ENCODE assay signal across 17 cellular contexts in genomic region chr17:4105232-4105631, GRCh38. TPM values are rescaled to one million over a fixed set of nuclear protein-coding genes. Genes with fewer than 3 reads are reported as not detected.
A peak's percentile ranks its signal among the peaks of the same experiment; 100 is the strongest.
DNase-seq lines count a peak whose midpoint lies in the region; ATAC-seq and TF ChIP-seq lines count a peak whose summit lies in the region.
"Had no signal": no experiment of that assay in that cellular context is flagged by ENCODE, and none has a peak within 500 bp of the region (broad histone marks: within the 10 kb centered on the region; RNA-seq: fewer than 3 reads in every experiment).

No MANE protein-coding gene starts in this region.

- no peaks in the 10 kb centered on the region for H3K27me3 ChIP-seq in KMS-11 (ENCODE audit: insufficient read depth, low read depth)
- H3K27me3 ChIP-seq in esophagus muscularis mucosa = no peaks in the 10 kb centered on the region
- H3K27me3 ChIP-seq in trophoblast cell (ENCODE audit: insufficient read depth, low read length) = no peaks in the 10 kb centered on the region
- H3K27me3 ChIP-seq in right atrium auricular region = no peaks in the 10 kb centered on the region
- H3K27me3 ChIP-seq: BLaER1 treated with 17β-estradiol and CSF1 and Interleukin-3, amounts not matched to agents 10 nM and 100 nM had no signal

- ATAC-seq in left colon (peak; percentile 26), GM19324 (IDR thresholded peaks at IDR 0.05; ENCODE audit: low FRiP score, unreplicated experiment) (no peak)
- ATAC-seq: CD8-positive, alpha-beta T cell; GM12878; GM23338 had no signal

- H3K14ac ChIP-seq in trophoblast cell (ENCODE audit: low read length) = no peak overlapping the region

- H4K8ac ChIP-seq in trophoblast cell (ENCODE audit: low read depth, low read length) = no peak overlapping the region

- 85% methylated on average over 1 of the region's 1 CpG for WGBS in esophagus muscularis mucosa
- WGBS in trophoblast cell (ENCODE audit: extremely low coverage, insufficient coverage, insufficient read length) = no CpG with 5 or more reads among the region's 1 CpG

- no peak overlapping the region for H2AFZ ChIP-seq in KMS-11 (ENCODE audit: low read depth)
- no peak overlapping the region for H2AFZ ChIP-seq in trophoblast cell (ENCODE audit: insufficient read depth, low read length, poor library complexity)
- H2AFZ ChIP-seq: GM23338 had no signal

- H3K27ac ChIP-seq in KMS-11 = peak overlapping the region; percentile 100; the same call in 1 of the 2 replicates
- peak overlapping the region; percentile 70 to 79 (median 77) for H3K27ac ChIP-seq in esophagus muscularis mucosa (replicated peaks in 1 of 4)
- no peak overlapping the region for H3K27ac ChIP-seq in trophoblast cell (ENCODE audit: low read depth, low read length)
- H3K27ac ChIP-seq in right atrium auricular region = no peak overlapping the region
- H3K27ac ChIP-seq: BLaER1 treated with 17β-estradiol and CSF1 and Interleukin-3, amounts not matched to agents 10 nM and 100 nM; HL-60 had no signal

- H3K36me3 ChIP-seq in KMS-11 (ENCODE audit: insufficient read depth) = no peaks in the 10 kb centered on the region; the same call in 1 of the 2 replicates
- H3K36me3 ChIP-seq in esophagus muscularis mucosa = peaks cover 33 to 97% (median 81%) of the 10 kb centered on the region in 4 donors
- peaks cover 18 to 34% of the 10 kb centered on the region in 2 experiments for H3K36me3 ChIP-seq in trophoblast cell (ENCODE audit: control insufficient read depth in 1 of 2, insufficient read depth in 2 of 2, low read length in 2 of 2)
- peaks cover 82% of the 10 kb centered on the region for H3K36me3 ChIP-seq in right atrium auricular region

- no peak for TF ChIP-seq POLR2A in esophagus muscularis mucosa (IDR thresholded peaks at IDR 0.05; ENCODE audit: low read depth)

- no peak overlapping the region for H3K18ac ChIP-seq in trophoblast cell (ENCODE audit: low read length)

- H4K20me1 ChIP-seq in KMS-11 (ENCODE audit: insufficient read depth) = no peaks in the 10 kb centered on the region

- DNase-seq in esophagus muscularis mucosa (ENCODE audit: extremely low spot score) (no peak), left colon (no peak), trophoblast cell (no peak), epidermal melanocyte (ENCODE audit: insufficient read length, low spot score) (no peak), right atrium auricular region (ENCODE audit: low spot score) (no peak)
- DNase-seq: CD8-positive, alpha-beta T cell; DMS 273 treated with DMSO at 0.1 percent for 48 hours; DMS53; DND-41; EL; HCEC 1CT had no signal

- H3K4me1 ChIP-seq in KMS-11 (ENCODE audit: low read depth, poor library complexity, severe bottlenecking) (peaks cover 49% of the 10 kb centered on the region), esophagus muscularis mucosa (peaks cover 14 to 57% (median 39%) of the 10 kb centered on the region in 4 donors), trophoblast cell (ENCODE audit: control insufficient read depth in 1 of 2, insufficient read depth in 2 of 2, low read length in 2 of 2) (peaks cover 5 to 8% of the 10 kb centered on the region in 2 experiments), right atrium auricular region (peaks cover 0 to 15% of the 10 kb centered on the region in 2 donors)

- H3K9ac ChIP-seq in KMS-11 (no peak overlapping the region), trophoblast cell (ENCODE audit: low read length) (no peak overlapping the region)
- H3K9ac ChIP-seq: BLaER1 treated with 17β-estradiol and CSF1 and Interleukin-3, amounts not matched to agents 10 nM and 100 nM had no signal

- H3K79me1 ChIP-seq in trophoblast cell (ENCODE audit: low read length) = peaks cover 6% of the 10 kb centered on the region

- no peak for TF ChIP-seq CTCF in KMS-11 (conservative IDR thresholded peaks at IDR 0.05; ENCODE audit: low read depth, low read length)
- no peak for TF ChIP-seq CTCF in esophagus muscularis mucosa (IDR thresholded peaks at IDR 0.05)
- TF ChIP-seq CTCF in right atrium auricular region (IDR thresholded peaks at IDR 0.05) = no peak

- TF ChIP-seq EP300 in esophagus muscularis mucosa (IDR thresholded peaks at IDR 0.05) = no peak

- H2BK12ac ChIP-seq in trophoblast cell (ENCODE audit: low read length) = no peak overlapping the region

- H3K23ac ChIP-seq in trophoblast cell (ENCODE audit: low read length) = peak overlapping the region; percentile 13

- H2BK5ac ChIP-seq in trophoblast cell (ENCODE audit: low read depth, low read length, poor library complexity) = no peak overlapping the region

- H3K4ac ChIP-seq in trophoblast cell (ENCODE audit: low read depth, low read length) = no peak overlapping the region

- H2AK5ac ChIP-seq in trophoblast cell (ENCODE audit: low read length) = no peak overlapping the region

- peaks cover under 1% of the 10 kb centered on the region; the same call in 1 of the 2 replicates for H3K79me2 ChIP-seq in KMS-11 (ENCODE audit: insufficient read depth, low read depth)
- H3K79me2 ChIP-seq in trophoblast cell (ENCODE audit: control insufficient read depth, insufficient read depth, low read length, poor library complexity) = no peaks in the 10 kb centered on the region

- intact Hi-C loops in esophagus muscularis mucosa (cut with DNase I) = no loop called here
- intact Hi-C loops in left colon (cut with DNase I, micrococcal nuclease) = no loop called here

- H4K12ac ChIP-seq in trophoblast cell (ENCODE audit: low read depth, low read length) = no peak overlapping the region

- H4K91ac ChIP-seq in trophoblast cell (ENCODE audit: low read depth, low read length) = no peak overlapping the region

- H3K9me3 ChIP-seq in esophagus muscularis mucosa = no peaks in the 10 kb centered on the region
- H3K9me3 ChIP-seq in trophoblast cell (ENCODE audit: insufficient read depth, low read depth, low read length) = no peaks in the 10 kb centered on the region
- no peaks in the 10 kb centered on the region for H3K9me3 ChIP-seq in right atrium auricular region
- H3K9me3 ChIP-seq: BLaER1 treated with 17β-estradiol and CSF1 and Interleukin-3, amounts not matched to agents 10 nM and 100 nM had no signal

- H3K4me2 ChIP-seq in KMS-11 (no peak overlapping the region), trophoblast cell (ENCODE audit: low read length) (no peak overlapping the region)
- H3K4me2 ChIP-seq: BLaER1 treated with 17β-estradiol and CSF1 and Interleukin-3, amounts not matched to agents 10 nM and 100 nM; GM23338 had no signal

- H3K4me3 ChIP-seq in KMS-11 (IDR thresholded peaks at IDR 0.05; ENCODE audit: insufficient read depth, low read depth, low read length) (no peak overlapping the region), esophagus muscularis mucosa (no peak overlapping the region), trophoblast cell (ENCODE audit: low read depth, low read length) (no peak overlapping the region), right atrium auricular region (no peak overlapping the region)
- H3K4me3 ChIP-seq: BLaER1 treated with 17β-estradiol and CSF1 and Interleukin-3, amounts not matched to agents 10 nM and 100 nM; GM12878; GM23338 had no signal

- H2BK120ac ChIP-seq in trophoblast cell (ENCODE audit: insufficient read depth, low read length, poor library complexity) = no peak overlapping the region

RNA-seq across cellular contexts. Expression of gene ZZEF1, which starts 37.6 kb away (rescaled TPM):
- total RNA-seq in esophagus muscularis mucosa (100 to 1,000 TPM in 1 of 4 donors, 10 to 100 TPM in 3; 57.8 to 100 (median 80.9) TPM), left colon (100 to 1,000 TPM; 134 to 164 TPM), right atrium auricular region (10 to 100 TPM; 31.7 to 33.6 TPM)
- polyA plus RNA-seq in trophoblast cell (2013) = 19.6 and 20.6 TPM in 2 replicates

RNA-seq across cellular contexts. Expression of gene CYB5D2, which starts 37.8 kb away (rescaled TPM):
- total RNA-seq in esophagus muscularis mucosa (10 to 100 TPM; 15.6 to 39.5 (median 24.4) TPM), left colon (10 to 100 TPM; 11.8 to 16.3 TPM), right atrium auricular region (10 to 100 TPM; 15.4 to 23.9 TPM)
- polyA plus RNA-seq in trophoblast cell (2013) = 7.4 and 8.1 TPM in 2 replicates

Comparison
In these comparisons a context has a peak if more than half of its experiments do, and no peak if none do; other contexts are left out.
1. H3K27ac ChIP-seq: peak in KMS-11 (single experiment) and esophagus muscularis mucosa (4 of 4); none in trophoblast cell (single experiment) and right atrium auricular region (0 of 2).